ENCODE assay signal across 18 cellular contexts in the genomic region with DNA sequence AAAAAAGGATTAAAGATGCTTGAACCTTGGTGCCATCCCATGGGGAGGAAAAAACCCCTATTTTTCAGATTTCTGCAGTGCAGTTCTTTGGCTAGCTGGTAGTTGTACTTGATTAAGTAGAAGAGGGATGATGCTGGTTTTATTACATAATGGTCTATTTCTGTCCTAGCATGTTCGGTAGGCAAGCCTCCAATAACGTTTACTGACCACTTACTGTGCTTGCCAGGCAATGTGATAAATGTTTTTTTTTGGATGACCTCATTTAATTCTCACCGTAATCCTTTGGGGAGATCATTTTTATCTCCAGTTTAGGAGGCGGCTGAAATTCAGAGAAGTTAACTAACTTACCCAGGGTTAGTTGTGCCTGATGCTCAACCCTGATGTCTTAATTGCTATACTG.
DNase-seq lines count a peak whose midpoint lies in the region; FAIRE-seq and TF ChIP-seq lines count a peak whose summit lies in the region.
"Had no signal": no experiment of that assay in that cellular context is flagged by ENCODE, and none has a peak within 500 bp of the region (broad histone marks: within the 10 kb centered on the region; RNA-seq: fewer than 3 reads in every experiment).

No MANE protein-coding gene starts in this region.

- H3K4me3 ChIP-seq in epithelial cell of esophagus (ENCODE audit: low read length) (no peak overlapping the region), prostate gland (no peak overlapping the region)

- POLR2A ChIA-PET in HEK293T (lab: Yijun Ruan, JAX): no interaction called here

- CTCF ChIA-PET in HEK293T (lab: Yijun Ruan, JAX): no interaction called here
- CTCF ChIA-PET in activated naive CD4-positive, alpha-beta T cell treated with anti-CD3 and anti-CD28 coated beads, Interleukin-2, amount 10 ng/mL, durations not matched to agents 7 days and 5 days (lab: Charles Lee): no interaction called here

- no peaks in the 10 kb centered on the region for H3K9me3 ChIP-seq in prostate gland

- no peaks in the 10 kb centered on the region for H3K36me3 Mint-ChIP-seq in activated naive CD4-positive, alpha-beta T cell treated with anti-CD3 and anti-CD28 coated beads, Interleukin-2, amount 10 ng/mL, durations not matched to agents 7 days and 5 days
- no peaks in the 10 kb centered on the region for H3K36me3 Mint-ChIP-seq in chondrocyte (ENCODE audit: low read depth)
- H3K36me3 Mint-ChIP-seq: immature natural killer cell had no signal

- H3K27ac ChIP-seq in prostate gland: no peak overlapping the region

- TF ChIP-seq POLR2A in prostate gland (IDR thresholded peaks at IDR 0.05): no peak

- H3K4me3 Mint-ChIP-seq in activated naive CD4-positive, alpha-beta T cell treated with anti-CD3 and anti-CD28 coated beads, Interleukin-2, amount 10 ng/mL, durations not matched to agents 7 days and 5 days: no peak overlapping the region
- no peak overlapping the region for H3K4me3 Mint-ChIP-seq in chondrocyte (ENCODE audit: unreplicated experiment)
- H3K4me3 Mint-ChIP-seq: activated naive CD8-positive, alpha-beta T cell treated with anti-CD3 and anti-CD28 coated beads, Interleukin-2, amount 50 U/mL, for 24 hours; activated T-helper 17 cell treated with anti-CD3 and anti-CD28 coated beads, Interleukin-2, amount 50 U/mL, for 72 hours; immature natural killer cell; neural crest cell had no signal

- no peak for TF ChIP-seq CTCF in epithelial cell of esophagus (IDR thresholded peaks at IDR 0.05; ENCODE audit: insufficient read depth, low read depth, low read length, missing control alignments)
- TF ChIP-seq CTCF in prostate gland (IDR thresholded peaks at IDR 0.05): no peak
- no peak for TF ChIP-seq CTCF in chondrocyte (IDR thresholded peaks at IDR 0.05)

- 46% methylated on average over 4 of the region's 4 CpGs for WGBS in prostate gland

- H3K9me3 Mint-ChIP-seq in activated naive CD4-positive, alpha-beta T cell treated with anti-CD3 and anti-CD28 coated beads, Interleukin-2, amount 10 ng/mL, durations not matched to agents 7 days and 5 days: no peaks in the 10 kb centered on the region
- no peaks in the 10 kb centered on the region for H3K9me3 Mint-ChIP-seq in chondrocyte (ENCODE audit: low read depth)
- H3K9me3 Mint-ChIP-seq: activated naive CD8-positive, alpha-beta T cell treated with anti-CD3 and anti-CD28 coated beads, Interleukin-2, amount 50 U/mL, for 24 hours; activated T-helper 17 cell treated with anti-CD3 and anti-CD28 coated beads, Interleukin-2, amount 50 U/mL, for 72 hours; immature natural killer cell; neural crest cell had no signal

- H3K27ac Mint-ChIP-seq in activated naive CD4-positive, alpha-beta T cell treated with anti-CD3 and anti-CD28 coated beads, Interleukin-2, amount 10 ng/mL, durations not matched to agents 7 days and 5 days: no peak overlapping the region
- no peak overlapping the region for H3K27ac Mint-ChIP-seq in chondrocyte (ENCODE audit: unreplicated experiment)
- H3K27ac Mint-ChIP-seq: activated naive CD8-positive, alpha-beta T cell treated with anti-CD3 and anti-CD28 coated beads, Interleukin-2, amount 50 U/mL, for 24 hours; activated T-helper 17 cell treated with anti-CD3 and anti-CD28 coated beads, Interleukin-2, amount 50 U/mL, for 72 hours; immature natural killer cell had no signal

- intact Hi-C loops in prostate gland (cut with DNase I): no loop called here

- FAIRE-seq in islet of Langerhans (lab: Jason Lieb, UNC): peak; percentile 97

- H3K36me3 ChIP-seq in prostate gland: no peaks in the 10 kb centered on the region

- no peaks in the 10 kb centered on the region for H3K27me3 Mint-ChIP-seq in activated naive CD4-positive, alpha-beta T cell treated with anti-CD3 and anti-CD28 coated beads, Interleukin-2, amount 10 ng/mL, durations not matched to agents 7 days and 5 days
- H3K27me3 Mint-ChIP-seq in chondrocyte (ENCODE audit: low read depth): no peaks in the 10 kb centered on the region
- H3K27me3 Mint-ChIP-seq: activated naive CD8-positive, alpha-beta T cell treated with anti-CD3 and anti-CD28 coated beads, Interleukin-2, amount 50 U/mL, for 24 hours; activated T-helper 17 cell treated with anti-CD3 and anti-CD28 coated beads, Interleukin-2, amount 50 U/mL, for 72 hours had no signal

- H3K27me3 ChIP-seq in prostate gland (replicated peaks; ENCODE audit: insufficient read depth): no peaks in the 10 kb centered on the region

- DNase-seq in AG08395 (ENCODE audit: low spot score): peak; percentile 20
- DNase-seq in HEK293T (ENCODE audit: extremely low spot score): no peak
- DNase-seq in epithelial cell of esophagus (ENCODE audit: low read depth): peak; percentile 9
- DNase-seq in prostate gland (ENCODE audit: low spot score): no peak
- no peak for DNase-seq in activated naive CD4-positive, alpha-beta T cell treated with anti-CD3 and anti-CD28 coated beads, Interleukin-2, amount 10 ng/mL, durations not matched to agents 7 days and 5 days
- DNase-seq in chondrocyte (ENCODE audit: low spot score): no peak
- DNase-seq in NCI-H526 treated with DMSO at 0.1 percent for 48 hours (lab: John Stamatoyannopoulos, UW): no peak
- DNase-seq: activated naive CD8-positive, alpha-beta T cell treated with anti-CD3 and anti-CD28 coated beads, Interleukin-2, amount 50 U/mL, for 24 hours; cerebellar nuclear complex; immature natural killer cell; NCI-H146; NCI-H510A; SIG-M5; stimulated activated CD4-positive, alpha-beta T cell treated with anti-CD3 and anti-CD28 coated beads, Interleukin-1b, Interleukin-23, amount 100 ng/mL, for 48 hours; T-helper 2 cell had no signal

- H3K4me1 ChIP-seq in prostate gland (replicated peaks): no peaks in the 10 kb centered on the region

- no peaks in the 10 kb centered on the region for H3K4me1 Mint-ChIP-seq in activated naive CD4-positive, alpha-beta T cell treated with anti-CD3 and anti-CD28 coated beads, Interleukin-2, amount 10 ng/mL, durations not matched to agents 7 days and 5 days
- peaks cover 9% of the 10 kb centered on the region for H3K4me1 Mint-ChIP-seq in chondrocyte (ENCODE audit: low read depth)
- H3K4me1 Mint-ChIP-seq: activated naive CD8-positive, alpha-beta T cell treated with anti-CD3 and anti-CD28 coated beads, Interleukin-2, amount 50 U/mL, for 24 hours; activated T-helper 17 cell treated with anti-CD3 and anti-CD28 coated beads, Interleukin-2, amount 50 U/mL, for 72 hours; immature natural killer cell had no signal

TF ChIP-seq in HEK293T, 16 proteins besides CTCF, POLR2A, EP300 and RAD21:
- TF ChIP-seq NFRKB (IDR thresholded peaks at IDR 0.05): no peak
- TF ChIP-seq, protein P1, sequence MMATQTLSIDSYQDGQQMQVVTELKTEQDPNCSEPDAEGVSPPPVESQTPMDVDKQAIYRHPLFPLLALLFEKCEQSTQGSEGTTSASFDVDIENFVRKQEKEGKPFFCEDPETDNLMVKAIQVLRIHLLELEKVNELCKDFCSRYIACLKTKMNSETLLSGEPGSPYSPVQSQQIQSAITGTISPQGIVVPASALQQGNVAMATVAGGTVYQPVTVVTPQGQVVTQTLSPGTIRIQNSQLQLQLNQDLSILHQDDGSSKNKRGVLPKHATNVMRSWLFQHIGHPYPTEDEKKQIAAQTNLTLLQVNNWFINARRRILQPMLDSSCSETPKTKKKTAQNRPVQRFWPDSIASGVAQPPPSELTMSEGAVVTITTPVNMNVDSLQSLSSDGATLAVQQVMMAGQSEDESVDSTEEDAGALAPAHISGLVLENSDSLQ (IDR thresholded peaks at IDR 0.05): peak; percentile 46

Comparison
In these comparisons a context has a peak if more than half of its experiments do, and no peak if none do; other contexts are left out.
1. DNase-seq: peak in AG08395 (single experiment) and epithelial cell of esophagus (single experiment); none in HEK293T (single experiment), prostate gland (single experiment), activated naive CD4-positive, alpha-beta T cell treated with anti-CD3 and anti-CD28 coated beads, Interleukin-2, amount 10 ng/mL, durations not matched to agents 7 days and 5 days (single experiment), chondrocyte (single experiment) and NCI-H526 treated with DMSO at 0.1 percent for 48 hours (single experiment).